Comparison of ENCODE assay signal across 1 cellular context in genomic region chr10:119103687-119104652, GRCh38.
TF ChIP-seq lines count a peak whose summit lies in the region.

TSS of gene DENND10 (plus strand) at chr10:119104113. CDS start at chr10:119104143, 30 bp downstream.

TF ChIP-seq in HepG2, 621 proteins besides CTCF, POLR2A, EP300 and RAD21 (continued from another document and continues in another):
- TF ChIP-seq, protein P1, sequence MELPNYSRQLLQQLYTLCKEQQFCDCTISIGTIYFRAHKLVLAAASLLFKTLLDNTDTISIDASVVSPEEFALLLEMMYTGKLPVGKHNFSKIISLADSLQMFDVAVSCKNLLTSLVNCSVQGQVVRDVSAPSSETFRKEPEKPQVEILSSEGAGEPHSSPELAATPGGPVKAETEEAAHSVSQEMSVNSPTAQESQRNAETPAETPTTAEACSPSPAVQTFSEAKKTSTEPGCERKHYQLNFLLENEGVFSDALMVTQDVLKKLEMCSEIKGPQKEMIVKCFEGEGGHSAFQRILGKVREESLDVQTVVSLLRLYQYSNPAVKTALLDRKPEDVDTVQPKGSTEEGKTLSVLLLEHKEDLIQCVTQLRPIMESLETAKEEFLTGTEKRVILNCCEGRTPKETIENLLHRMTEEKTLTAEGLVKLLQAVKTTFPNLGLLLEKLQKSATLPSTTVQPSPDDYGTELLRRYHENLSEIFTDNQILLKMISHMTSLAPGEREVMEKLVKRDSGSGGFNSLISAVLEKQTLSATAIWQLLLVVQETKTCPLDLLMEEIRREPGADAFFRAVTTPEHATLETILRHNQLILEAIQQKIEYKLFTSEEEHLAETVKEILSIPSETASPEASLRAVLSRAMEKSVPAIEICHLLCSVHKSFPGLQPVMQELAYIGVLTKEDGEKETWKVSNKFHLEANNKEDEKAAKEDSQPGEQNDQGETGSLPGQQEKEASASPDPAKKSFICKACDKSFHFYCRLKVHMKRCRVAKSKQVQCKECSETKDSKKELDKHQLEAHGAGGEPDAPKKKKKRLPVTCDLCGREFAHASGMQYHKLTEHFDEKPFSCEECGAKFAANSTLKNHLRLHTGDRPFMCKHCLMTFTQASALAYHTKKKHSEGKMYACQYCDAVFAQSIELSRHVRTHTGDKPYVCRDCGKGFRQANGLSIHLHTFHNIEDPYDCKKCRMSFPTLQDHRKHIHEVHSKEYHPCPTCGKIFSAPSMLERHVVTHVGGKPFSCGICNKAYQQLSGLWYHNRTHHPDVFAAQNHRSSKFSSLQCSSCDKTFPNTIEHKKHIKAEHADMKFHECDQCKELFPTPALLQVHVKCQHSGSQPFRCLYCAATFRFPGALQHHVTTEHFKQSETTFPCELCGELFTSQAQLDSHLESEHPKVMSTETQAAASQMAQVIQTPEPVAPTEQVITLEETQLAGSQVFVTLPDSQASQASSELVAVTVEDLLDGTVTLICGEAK (IDR thresholded peaks at IDR 0.05), result 0 out of 2 replicates have a peak, but pooled peaks have one; percentile 6
- TF ChIP-seq, protein P1 (CRISPR knock-in tag; IDR thresholded peaks at IDR 0.05), result no peak
- TF ChIP-seq BRCA1 (CRISPR knock-in tag; IDR thresholded peaks at IDR 0.05), result no peak
- TF ChIP-seq ATRX (CRISPR knock-in tag; IDR thresholded peaks at IDR 0.05; ENCODE audit: borderline replicate concordance), result no peak
- 0 out of 2 replicates have a peak, but pooled peaks have one; percentile 29 for TF ChIP-seq THRA (CRISPR knock-in tag; IDR thresholded peaks at IDR 0.05; ENCODE audit: borderline replicate concordance)
- TF ChIP-seq SOX13 (IDR thresholded peaks at IDR 0.05), result no peak
- TF ChIP-seq SOX13 (CRISPR knock-in tag; conservative IDR thresholded peaks at IDR 0.05 in 1 of 2, IDR thresholded peaks at IDR 0.05 in 1 of 2), result 0 out of 4 replicates have a peak, but pooled peaks of 1 of the 2 experiments have one; percentile 19
- TF ChIP-seq, protein P2, sequence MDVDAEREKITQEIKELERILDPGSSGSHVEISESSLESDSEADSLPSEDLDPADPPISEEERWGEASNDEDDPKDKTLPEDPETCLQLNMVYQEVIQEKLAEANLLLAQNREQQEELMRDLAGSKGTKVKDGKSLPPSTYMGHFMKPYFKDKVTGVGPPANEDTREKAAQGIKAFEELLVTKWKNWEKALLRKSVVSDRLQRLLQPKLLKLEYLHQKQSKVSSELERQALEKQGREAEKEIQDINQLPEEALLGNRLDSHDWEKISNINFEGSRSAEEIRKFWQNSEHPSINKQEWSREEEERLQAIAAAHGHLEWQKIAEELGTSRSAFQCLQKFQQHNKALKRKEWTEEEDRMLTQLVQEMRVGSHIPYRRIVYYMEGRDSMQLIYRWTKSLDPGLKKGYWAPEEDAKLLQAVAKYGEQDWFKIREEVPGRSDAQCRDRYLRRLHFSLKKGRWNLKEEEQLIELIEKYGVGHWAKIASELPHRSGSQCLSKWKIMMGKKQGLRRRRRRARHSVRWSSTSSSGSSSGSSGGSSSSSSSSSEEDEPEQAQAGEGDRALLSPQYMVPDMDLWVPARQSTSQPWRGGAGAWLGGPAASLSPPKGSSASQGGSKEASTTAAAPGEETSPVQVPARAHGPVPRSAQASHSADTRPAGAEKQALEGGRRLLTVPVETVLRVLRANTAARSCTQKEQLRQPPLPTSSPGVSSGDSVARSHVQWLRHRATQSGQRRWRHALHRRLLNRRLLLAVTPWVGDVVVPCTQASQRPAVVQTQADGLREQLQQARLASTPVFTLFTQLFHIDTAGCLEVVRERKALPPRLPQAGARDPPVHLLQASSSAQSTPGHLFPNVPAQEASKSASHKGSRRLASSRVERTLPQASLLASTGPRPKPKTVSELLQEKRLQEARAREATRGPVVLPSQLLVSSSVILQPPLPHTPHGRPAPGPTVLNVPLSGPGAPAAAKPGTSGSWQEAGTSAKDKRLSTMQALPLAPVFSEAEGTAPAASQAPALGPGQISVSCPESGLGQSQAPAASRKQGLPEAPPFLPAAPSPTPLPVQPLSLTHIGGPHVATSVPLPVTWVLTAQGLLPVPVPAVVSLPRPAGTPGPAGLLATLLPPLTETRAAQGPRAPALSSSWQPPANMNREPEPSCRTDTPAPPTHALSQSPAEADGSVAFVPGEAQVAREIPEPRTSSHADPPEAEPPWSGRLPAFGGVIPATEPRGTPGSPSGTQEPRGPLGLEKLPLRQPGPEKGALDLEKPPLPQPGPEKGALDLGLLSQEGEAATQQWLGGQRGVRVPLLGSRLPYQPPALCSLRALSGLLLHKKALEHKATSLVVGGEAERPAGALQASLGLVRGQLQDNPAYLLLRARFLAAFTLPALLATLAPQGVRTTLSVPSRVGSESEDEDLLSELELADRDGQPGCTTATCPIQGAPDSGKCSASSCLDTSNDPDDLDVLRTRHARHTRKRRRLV (CRISPR knock-in tag; IDR thresholded peaks at IDR 0.05), result no peak
- TF ChIP-seq ZNF232 (CRISPR knock-in tag; IDR thresholded peaks at IDR 0.05; ENCODE audit: borderline replicate concordance), result 0 out of 2 replicates have a peak, but pooled peaks have one; percentile 12
- no peak for TF ChIP-seq FUBP1 (CRISPR knock-in tag; IDR thresholded peaks at IDR 0.05; ENCODE audit: borderline replicate concordance)
- TF ChIP-seq ZNF652 (CRISPR knock-in tag; IDR thresholded peaks at IDR 0.05; ENCODE audit: borderline replicate concordance, low read depth), result no peak
- TF ChIP-seq THAP9 (CRISPR knock-in tag; IDR thresholded peaks at IDR 0.05; ENCODE audit: borderline replicate concordance), result no peak
- TF ChIP-seq ZNF709 (CRISPR knock-in tag; IDR thresholded peaks at IDR 0.05), result 0 out of 2 replicates have a peak, but pooled peaks have one; percentile 22
- no peak for TF ChIP-seq SIX4 (CRISPR knock-in tag; IDR thresholded peaks at IDR 0.05)
- TF ChIP-seq ZNF350 (CRISPR knock-in tag; IDR thresholded peaks at IDR 0.05; ENCODE audit: borderline replicate concordance, low read depth), result no peak
- peak; percentile 71 for TF ChIP-seq ZNF777 (CRISPR knock-in tag; IDR thresholded peaks at IDR 0.05)
- peak; percentile 70; the same call in 1 of the 2 replicates for TF ChIP-seq HOXA5 (CRISPR knock-in tag; IDR thresholded peaks at IDR 0.05)
- TF ChIP-seq SSRP1 (CRISPR knock-in tag; IDR thresholded peaks at IDR 0.05), result no peak
- TF ChIP-seq HMGXB4 (CRISPR knock-in tag; IDR thresholded peaks at IDR 0.05; ENCODE audit: borderline replicate concordance in 1 of 2, low read depth in 1 of 2), result 0 out of 4 replicates have a peak, but pooled peaks of 1 of the 2 experiments have one; percentile 23
- TF ChIP-seq ZNF510 (CRISPR knock-in tag; IDR thresholded peaks at IDR 0.05; ENCODE audit: low read depth), result no peak
- TF ChIP-seq, protein P3, sequence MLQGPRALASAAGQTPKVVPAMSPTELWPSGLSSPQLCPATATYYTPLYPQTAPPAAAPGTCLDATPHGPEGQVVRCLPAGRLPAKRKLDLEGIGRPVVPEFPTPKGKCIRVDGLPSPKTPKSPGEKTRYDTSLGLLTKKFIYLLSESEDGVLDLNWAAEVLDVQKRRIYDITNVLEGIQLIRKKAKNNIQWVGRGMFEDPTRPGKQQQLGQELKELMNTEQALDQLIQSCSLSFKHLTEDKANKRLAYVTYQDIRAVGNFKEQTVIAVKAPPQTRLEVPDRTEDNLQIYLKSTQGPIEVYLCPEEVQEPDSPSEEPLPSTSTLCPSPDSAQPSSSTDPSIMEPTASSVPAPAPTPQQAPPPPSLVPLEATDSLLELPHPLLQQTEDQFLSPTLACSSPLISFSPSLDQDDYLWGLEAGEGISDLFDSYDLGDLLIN (CRISPR knock-in tag; IDR thresholded peaks at IDR 0.05; ENCODE audit: borderline replicate concordance), result no peak; the same call in 1 of the 2 replicates
- TF ChIP-seq SMARCE1 (IDR thresholded peaks at IDR 0.05; ENCODE audit: borderline replicate concordance), result no peak
- peak; percentile 51; the same call in 1 of the 2 replicates for TF ChIP-seq IRX3 (CRISPR knock-in tag; IDR thresholded peaks at IDR 0.05; ENCODE audit: borderline replicate concordance, low read depth)
- peak; percentile 87 for TF ChIP-seq YY1 (IDR thresholded peaks at IDR 0.05; ENCODE audit: insufficient read depth, insufficient replicate concordance, low read depth, low read length)
- no peak for TF ChIP-seq ZNF614 (CRISPR knock-in tag; IDR thresholded peaks at IDR 0.05; ENCODE audit: borderline replicate concordance)
- no peak for TF ChIP-seq ADNP (CRISPR knock-in tag; IDR thresholded peaks at IDR 0.05)
- TF ChIP-seq KLF16 (CRISPR knock-in tag; IDR thresholded peaks at IDR 0.05), result 0 out of 4 replicates have a peak, but pooled peaks of 1 of the 2 experiments have one; percentile 27
- TF ChIP-seq, protein P4, sequence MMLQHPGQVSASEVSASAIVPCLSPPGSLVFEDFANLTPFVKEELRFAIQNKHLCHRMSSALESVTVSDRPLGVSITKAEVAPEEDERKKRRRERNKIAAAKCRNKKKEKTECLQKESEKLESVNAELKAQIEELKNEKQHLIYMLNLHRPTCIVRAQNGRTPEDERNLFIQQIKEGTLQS (CRISPR knock-in tag; IDR thresholded peaks at IDR 0.05), result 0 out of 2 replicates have a peak, but pooled peaks have one; percentile 27
- peak; percentile 48; the same call in 1 of the 2 replicates for TF ChIP-seq MAZ (IDR thresholded peaks at IDR 0.05; ENCODE audit: borderline replicate concordance, low read depth, low read length)
- peak; percentile 63 for TF ChIP-seq MAZ (CRISPR knock-in tag; IDR thresholded peaks at IDR 0.05; ENCODE audit: low read depth)
